19 cellular contexts compared by ENCODE assay signal in the genomic region with DNA sequence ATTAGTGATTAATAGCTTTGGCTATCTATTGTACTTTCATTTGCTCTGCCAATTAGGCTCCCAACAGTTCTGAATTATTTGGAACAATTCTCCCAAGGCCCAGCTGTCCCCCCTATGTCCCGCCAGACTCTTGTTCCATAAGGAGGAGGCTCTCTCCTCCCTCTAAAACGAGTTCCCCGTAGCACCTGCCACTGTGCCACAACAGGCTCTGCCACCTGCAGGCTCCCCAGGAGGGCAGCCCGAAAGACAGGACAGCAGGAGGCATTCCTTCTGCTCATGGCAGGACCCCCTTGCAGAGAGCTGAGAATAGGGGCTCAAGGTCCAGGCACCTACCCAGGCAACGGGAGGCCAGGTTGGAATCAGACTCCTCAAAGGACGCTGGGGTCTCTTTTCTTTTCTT. TPM values are rescaled to one million over a fixed set of nuclear protein-coding genes. Genes with fewer than 3 reads are reported as not detected.
DNase-seq lines count a peak whose midpoint lies in the region; ATAC-seq and TF ChIP-seq lines count a peak whose summit lies in the region.
"Had no signal": no experiment of that assay in that cellular context is flagged by ENCODE, and none has a peak within 500 bp of the region (broad histone marks: within the 10 kb centered on the region; RNA-seq: fewer than 3 reads in every experiment).

No MANE protein-coding gene starts in this region.

- TF ChIP-seq CTCF in gastroesophageal sphincter (IDR thresholded peaks at IDR 0.05), result no peak
- TF ChIP-seq CTCF in PC-3 (conservative IDR thresholded peaks at IDR 0.05; ENCODE audit: low read depth, low read length), result no peak
- no peak for TF ChIP-seq CTCF in uterus (IDR thresholded peaks at IDR 0.05)

- TF ChIP-seq EP300 in gastroesophageal sphincter (IDR thresholded peaks at IDR 0.05), result no peak

- H3K27me3 ChIP-seq in gastroesophageal sphincter, result no peaks in the 10 kb centered on the region
- H3K27me3 ChIP-seq in PC-3 (ENCODE audit: low read length), result no peaks in the 10 kb centered on the region
- no peaks in the 10 kb centered on the region for H3K27me3 ChIP-seq in uterus

- H3K4me2 ChIP-seq in PC-3 (ENCODE audit: low read length), result no peak overlapping the region
- H3K4me2 ChIP-seq: GM23338 had no signal

- H3K9ac ChIP-seq in PC-3 (ENCODE audit: low read length), result no peak overlapping the region

- in situ Hi-C loops in G401 (cut with HindIII; ENCODE audit: low sequenced_read_pairs), result no loop called here

- H3K4me3 ChIP-seq in gastroesophageal sphincter, result no peak overlapping the region
- H3K4me3 ChIP-seq in PC-3 (ENCODE audit: low read length), result no peak overlapping the region
- no peak overlapping the region for H3K4me3 ChIP-seq in uterus
- H3K4me3 ChIP-seq: GM23338, HAP-1 had no signal

- H3K27ac ChIP-seq in gastroesophageal sphincter, result peak overlapping the region in 3 of 4 donors; percentile 33 to 91 (median 89)
- H3K27ac ChIP-seq in PC-3 (ENCODE audit: low read length), result no peak overlapping the region
- H3K27ac ChIP-seq in uterus, result no peak overlapping the region

- H3K36me3 ChIP-seq in gastroesophageal sphincter, result no peaks in the 10 kb centered on the region
- H3K36me3 ChIP-seq in PC-3 (ENCODE audit: low read depth, low read length), result no peaks in the 10 kb centered on the region
- no peaks in the 10 kb centered on the region for H3K36me3 ChIP-seq in uterus
- H3K36me3 ChIP-seq: HAP-1 had no signal

- no peaks in the 10 kb centered on the region for H3K79me2 ChIP-seq in PC-3 (ENCODE audit: low read length)

- CTCF ChIA-PET in PC-3 (lab: Charles Lee), result no interaction called here

- H3F3A ChIP-seq in PC-3 (ENCODE audit: low read length, unreplicated experiment), result no peaks in the 10 kb centered on the region

- H4K20me1 ChIP-seq in PC-3 (ENCODE audit: low read length), result no peaks in the 10 kb centered on the region

- DNase-seq in NCI-H2171 treated with DMSO at 0.1 percent for 48 hours (lab: John Stamatoyannopoulos, UW) (peak; percentile 48), NCI-H2171 (lab: John Stamatoyannopoulos, UW) (no peak), G401 (ENCODE audit: low spot score) (peak; percentile 89), NCI-H69 (lab: John Stamatoyannopoulos, UW) (peak; percentile 42), COR-L47 (lab: John Stamatoyannopoulos, UW) (no peak), PC-3 (no peak), uterus (no peak)
- DNase-seq: KBM-7, MM.1S, NCI-H1048, NCI-H187 treated with DMSO at 0.1 percent for 48 hours, NCI-H226, NCI-H748 treated with DMSO at 0.1 percent for 48 hours, SHP77, SW 1271, T-helper 2 cell had no signal

- H2AFZ ChIP-seq in PC-3 (ENCODE audit: low read length), result no peak overlapping the region
- H2AFZ ChIP-seq: GM23338 had no signal

- H3K9me3 ChIP-seq in gastroesophageal sphincter (no peaks in the 10 kb centered on the region), PC-3 (ENCODE audit: low read length) (no peaks in the 10 kb centered on the region), uterus (no peaks in the 10 kb centered on the region)
- H3K9me3 ChIP-seq: HAP-1 had no signal

- WGBS in gastroesophageal sphincter (ENCODE audit: low coverage in 1 of 2), 2 donors, result 88 to 90% methylated on average over 2 to 5 of the region's 6 CpGs

- POLR2A ChIA-PET in PC-3 (lab: Charles Lee; ENCODE audit: unreplicated experiment), result no interaction called here

- no peak for TF ChIP-seq POLR2A in gastroesophageal sphincter (IDR thresholded peaks at IDR 0.05)
- TF ChIP-seq POLR2A in uterus (IDR thresholded peaks at IDR 0.05), result no peak

- no TSS peak for BruUV-seq in PC-3 (replicated peaks; lab: Mats Ljungman, UMichigan)

- intact Hi-C loops in PC-3 (cut with micrococcal nuclease), result no loop called here
- intact Hi-C loops in uterus (cut with DNase I; ENCODE audit: low total_unique reads), result no loop called here

- H3K9me2 ChIP-seq in PC-3 (replicated peaks; ENCODE audit: low read length), result no peaks in the 10 kb centered on the region

- H3K4me1 ChIP-seq in gastroesophageal sphincter, result peaks cover 3 to 85% (median 20%) of the 10 kb centered on the region in 3 donors
- peaks cover 32% of the 10 kb centered on the region for H3K4me1 ChIP-seq in PC-3 (ENCODE audit: insufficient read depth, low read length)
- no peaks in the 10 kb centered on the region for H3K4me1 ChIP-seq in uterus
- H3K4me1 ChIP-seq: HAP-1 had no signal

- ATAC-seq in gastroesophageal sphincter (no peak), PC-3 (no peak)
- ATAC-seq: GM23338 had no signal

RNA-seq across cellular contexts. Expression of a gene that starts 9.0 kb away (rescaled TPM):
- 0.92 and 2.1 TPM in 2 replicates for total RNA-seq in G401 (2014; rRNA removed; shearing (Covaris generic))
- total RNA-seq in gastroesophageal sphincter (10 to 100 TPM; 23.3 to 87.7 (median 47.8) TPM), PC-3 (2014; rRNA removed) (7.1 and 9.7 TPM in 2 replicates), uterus (1 to 10 TPM in 3 of 4 donors, under 1 TPM in 1; 0.59 to 9.3 (median 6.1) TPM)

Comparison
In these comparisons a context has a peak if more than half of its experiments do, and no peak if none do; other contexts are left out.
1. DNase-seq: peak in NCI-H2171 treated with DMSO at 0.1 percent for 48 hours (single experiment), G401 (single experiment) and NCI-H69 (single experiment); none in NCI-H2171 (single experiment), COR-L47 (single experiment), PC-3 (single experiment) and uterus (0 of 2).
2. H3K27ac ChIP-seq: peak in gastroesophageal sphincter (3 of 4); none in PC-3 (single experiment) and uterus (0 of 2).